In the genomic region with DNA sequence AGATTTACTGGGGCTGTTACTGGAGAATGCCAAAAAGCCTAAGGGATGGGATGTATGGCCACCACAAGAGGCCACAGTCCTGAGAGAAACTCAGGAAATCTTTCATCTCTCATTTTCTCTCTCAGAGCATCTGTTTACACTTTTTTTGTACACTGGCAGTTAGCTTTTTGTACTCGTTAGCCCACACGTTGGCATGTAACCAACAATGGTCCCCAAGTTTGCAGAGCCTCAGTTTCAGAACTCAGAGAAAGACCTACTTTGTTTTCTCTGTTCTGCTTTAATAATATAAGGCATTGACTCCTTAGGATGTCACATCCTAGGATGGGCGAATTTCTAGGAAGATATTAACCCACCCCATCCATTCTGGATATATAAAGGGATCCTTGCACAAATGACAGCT, we compare ENCODE assay signal across 16 cellular contexts.
DNase-seq lines count a peak whose midpoint lies in the region; FAIRE-seq and TF ChIP-seq lines count a peak whose summit lies in the region.
"Had no signal": no experiment of that assay in that cellular context is flagged by ENCODE, and none has a peak within 500 bp of the region (broad histone marks: within the 10 kb centered on the region; RNA-seq: fewer than 3 reads in every experiment).

No MANE protein-coding gene starts in this region.

- intact Hi-C loops in Caco-2 (cut with micrococcal nuclease; ENCODE audit: unreplicated experiment), result loop anchor here (1.0 to 5.0 kb wide), 3 partner anchors 31 to 210 kb away; partner anchors contain the start of gene MBNL1

- H3K9me3 Mint-ChIP-seq in Caco-2 (ENCODE audit: unreplicated experiment), result no peaks in the 10 kb centered on the region
- H3K9me3 Mint-ChIP-seq: CD8-positive, alpha-beta T cell; H9 had no signal

- no peaks in the 10 kb centered on the region for H3K36me3 Mint-ChIP-seq in Caco-2 (ENCODE audit: insufficient read depth, unreplicated experiment)
- H3K36me3 Mint-ChIP-seq: CD8-positive, alpha-beta T cell had no signal

- H3K36me3 ChIP-seq in Caco-2 (ENCODE audit: control insufficient read depth, insufficient read depth, low read length), result no peaks in the 10 kb centered on the region
- H3K36me3 ChIP-seq: BLaER1 treated with 17β-estradiol and CSF1 and Interleukin-3, amounts not matched to agents 10 nM and 100 nM had no signal

- peaks cover 33% of the 10 kb centered on the region for H3K4me1 ChIP-seq in Caco-2
- H3K4me1 ChIP-seq: BLaER1 treated with 17β-estradiol and CSF1 and Interleukin-3, amounts not matched to agents 10 nM and 100 nM had no signal

- no peak for TF ChIP-seq CTCF in Caco-2 (IDR thresholded peaks at IDR 0.05; ENCODE audit: insufficient read depth in 1 of 2, low read depth in 1 of 2, low read length in 1 of 2, severe bottlenecking in 1 of 2, unreplicated experiment in 1 of 2)

- POLR2A ChIA-PET in Caco-2 (lab: Charles Lee), result no interaction called here

- no peaks in the 10 kb centered on the region for H3K27me3 Mint-ChIP-seq in Caco-2 (ENCODE audit: insufficient read depth, unreplicated experiment)

- no peak for TF ChIP-seq POLR2A in GM12892 (IDR thresholded peaks at IDR 0.05; ENCODE audit: low read depth, low read length)

- H3K4me3 ChIP-seq in Caco-2 (ENCODE audit: low read depth, low read length), result no peak overlapping the region
- H3K4me3 ChIP-seq: BLaER1 treated with 17β-estradiol and CSF1 and Interleukin-3, amounts not matched to agents 10 nM and 100 nM had no signal

- no peak overlapping the region for H3K4me3 Mint-ChIP-seq in Caco-2 (ENCODE audit: unreplicated experiment)
- H3K4me3 Mint-ChIP-seq: B cell; CD8-positive, alpha-beta T cell; H9 had no signal

- peak overlapping the region; percentile 60 for H3K27ac Mint-ChIP-seq in Caco-2 (ENCODE audit: unreplicated experiment)
- H3K27ac Mint-ChIP-seq: B cell; CD8-positive, alpha-beta T cell had no signal

- H3K9me3 ChIP-seq in Caco-2, result no peaks in the 10 kb centered on the region

- peak; percentile 44 for FAIRE-seq in GM12892 (lab: Jason Lieb, UNC)
- FAIRE-seq: H1, HepG2 had no signal

- peaks cover 27% of the 10 kb centered on the region for H3K4me1 Mint-ChIP-seq in Caco-2 (ENCODE audit: low read depth, unreplicated experiment)
- H3K4me1 Mint-ChIP-seq: B cell had no signal

- DNase-seq in Caco-2 (peak in 1 of 2 experiments; percentile 3), GM12892 (ENCODE audit: insufficient read length) (no peak), NCI-H146 treated with DMSO at 0.1 percent for 48 hours (lab: John Stamatoyannopoulos, UW; ENCODE audit: unreplicated experiment) (peak; percentile 63), foreskin melanocyte (peak; percentile 24), NCI-H1105 treated with DMSO at 0.1 percent for 48 hours (lab: John Stamatoyannopoulos, UW) (no peak), germinal center (ENCODE audit: low spot score) (no peak)
- no peak for DNase-seq in stimulated activated CD4-positive, alpha-beta T cell treated with anti-CD3 and anti-CD28 coated beads, Interleukin-2, amount 100 ng/mL, for 24 hours
- DNase-seq: CD8-positive, alpha-beta T cell; DMS153; DMS79; GF-D8; H9 had no signal

- CTCF ChIA-PET in Caco-2 (lab: Charles Lee), result no interaction called here

- no peaks in the 10 kb centered on the region for H3K27me3 ChIP-seq in Caco-2 (replicated peaks; ENCODE audit: control insufficient read depth, insufficient read depth, low read length)
- H3K27me3 ChIP-seq: BLaER1 treated with 17β-estradiol and CSF1 and Interleukin-3, amounts not matched to agents 10 nM and 100 nM had no signal

- BruUV-seq in Caco-2 (replicated peaks; lab: Mats Ljungman, UMichigan), result no TSS peak

Comparison
In these comparisons a context has a peak if more than half of its experiments do, and no peak if none do; other contexts are left out.
1. DNase-seq: peak in NCI-H146 treated with DMSO at 0.1 percent for 48 hours (single experiment) and foreskin melanocyte (single experiment); none in GM12892 (single experiment), NCI-H1105 treated with DMSO at 0.1 percent for 48 hours (single experiment), germinal center (single experiment) and stimulated activated CD4-positive, alpha-beta T cell treated with anti-CD3 and anti-CD28 coated beads, Interleukin-2, amount 100 ng/mL, for 24 hours (0 of 2).